ENCODE assay signal across 10 cellular contexts in the genomic region with DNA sequence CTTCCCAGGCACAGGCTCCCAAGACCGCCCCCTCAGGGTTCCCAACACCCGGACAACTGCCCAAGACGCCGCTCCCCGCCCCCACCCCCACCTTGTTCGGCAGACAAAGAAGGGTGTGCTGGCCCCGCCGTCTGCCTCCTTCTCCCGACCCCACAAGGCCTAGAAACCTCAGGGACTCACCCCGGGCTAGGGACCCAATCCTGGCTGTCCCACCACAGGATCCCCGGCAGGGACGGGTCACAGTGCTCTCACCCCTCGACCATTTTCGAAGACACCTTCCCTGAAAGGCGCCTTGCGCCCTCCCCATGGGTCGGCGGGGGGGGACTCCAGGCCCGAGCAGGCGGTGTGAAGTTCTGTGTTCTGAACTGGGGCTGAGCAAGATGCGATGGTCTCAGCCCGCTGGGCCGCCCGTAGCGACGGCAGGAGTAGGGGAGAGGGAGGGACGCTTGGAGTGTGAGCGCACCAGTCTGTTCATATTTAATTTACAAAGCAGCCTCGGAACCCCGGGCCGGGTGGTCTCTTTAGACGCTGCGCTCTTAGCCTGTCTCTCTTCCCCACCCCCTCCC. TPM values are rescaled to one million over a fixed set of nuclear protein-coding genes. Genes with fewer than 3 reads are reported as not detected.
DNase-seq lines count a peak whose midpoint lies in the region; ATAC-seq and TF ChIP-seq lines count a peak whose summit lies in the region.
"Had no signal": no experiment of that assay in that cellular context is flagged by ENCODE, and none has a peak within 500 bp of the region (broad histone marks: within the 10 kb centered on the region; RNA-seq: fewer than 3 reads in every experiment).

No MANE protein-coding gene starts in this region.

- H3K4me1 Mint-ChIP-seq in activated naive CD8-positive, alpha-beta T cell (ENCODE audit: low read depth), result peaks cover 32% of the 10 kb centered on the region
- peaks cover 19% of the 10 kb centered on the region for H3K4me1 Mint-ChIP-seq in activated naive CD8-positive, alpha-beta T cell treated with anti-CD3 and anti-CD28 coated beads, Interleukin-2, amount 50 U/mL, for 24 hours

- peak overlapping the region; percentile 78 for H3K9ac ChIP-seq in NT2/D1 (ENCODE audit: insufficient read length, low read depth)

- H3K4me3 Mint-ChIP-seq in activated naive CD8-positive, alpha-beta T cell, result peak overlapping the region; percentile 56
- H3K4me3 Mint-ChIP-seq in activated naive CD8-positive, alpha-beta T cell treated with anti-CD3 and anti-CD28 coated beads, Interleukin-2, amount 50 U/mL, for 24 hours, result no peak overlapping the region

- H3K4me1 ChIP-seq in NT2/D1 (ENCODE audit: insufficient read depth, insufficient read length), result peaks cover 21% of the 10 kb centered on the region
- peaks cover 35% of the 10 kb centered on the region for H3K4me1 ChIP-seq in suprapubic skin

- TF ChIP-seq EP300 in suprapubic skin (IDR thresholded peaks at IDR 0.05), result no peak

- no peak for TF ChIP-seq CTCF in suprapubic skin (IDR thresholded peaks at IDR 0.05)

- no peak for ATAC-seq in activated naive CD8-positive, alpha-beta T cell treated with anti-CD3 and anti-CD28 coated beads, Interleukin-2, amount 50 U/mL, for 24 hours
- no peak for ATAC-seq in GM18861 (IDR thresholded peaks at IDR 0.05; ENCODE audit: unreplicated experiment)

- H3K27ac Mint-ChIP-seq in activated naive CD8-positive, alpha-beta T cell, result no peak overlapping the region
- H3K27ac Mint-ChIP-seq in activated naive CD8-positive, alpha-beta T cell treated with anti-CD3 and anti-CD28 coated beads, Interleukin-2, amount 50 U/mL, for 24 hours, result no peak overlapping the region

- H3K36me3 Mint-ChIP-seq in activated naive CD8-positive, alpha-beta T cell, result no peaks in the 10 kb centered on the region
- no peaks in the 10 kb centered on the region for H3K36me3 Mint-ChIP-seq in activated naive CD8-positive, alpha-beta T cell treated with anti-CD3 and anti-CD28 coated beads, Interleukin-2, amount 50 U/mL, for 24 hours (ENCODE audit: low read depth)

- H3K27me3 ChIP-seq in NT2/D1 (ENCODE audit: insufficient read depth, insufficient read length) (peaks cover 90% of the 10 kb centered on the region), suprapubic skin (peaks cover 84% of the 10 kb centered on the region)

- no peak for DNase-seq in activated naive CD8-positive, alpha-beta T cell treated with anti-CD3 and anti-CD28 coated beads, Interleukin-2, amount 50 U/mL, for 24 hours
- DNase-seq in NT2/D1 (ENCODE audit: low read depth, low spot score) (no peak), suprapubic skin (ENCODE audit: low spot score in 2 of 2) (no peak), cerebellar cortex (ENCODE audit: low spot score) (no peak)
- DNase-seq in stimulated activated CD4-positive, alpha-beta T cell treated with anti-CD3 and anti-CD28 coated beads, Interleukin-12 subunit alpha, Interleukin-12 subunit beta, amount 100 ng/mL, for 4 hours, result no peak
- DNase-seq: NCI-H82, T-helper 9 cell had no signal

- H3K27me3 Mint-ChIP-seq in activated naive CD8-positive, alpha-beta T cell, result peaks cover 34% of the 10 kb centered on the region
- H3K27me3 Mint-ChIP-seq in activated naive CD8-positive, alpha-beta T cell treated with anti-CD3 and anti-CD28 coated beads, Interleukin-2, amount 50 U/mL, for 24 hours, result peaks cover 71% of the 10 kb centered on the region

- WGBS in suprapubic skin, result 28% methylated on average over 27 of the region's 33 CpGs

- no peak for TF ChIP-seq POLR2A in suprapubic skin (IDR thresholded peaks at IDR 0.05)

- H3K9me3 ChIP-seq in NT2/D1 (ENCODE audit: insufficient read depth, low read length) (peaks cover under 1% of the 10 kb centered on the region; the same call in 1 of the 2 replicates), iPS-18c (ENCODE audit: control insufficient read depth, insufficient read depth, low read length) (peaks cover 6% of the 10 kb centered on the region), suprapubic skin (no peaks in the 10 kb centered on the region)

- H3K27ac ChIP-seq in suprapubic skin, result no peak overlapping the region

- H3K36me3 ChIP-seq in NT2/D1 (ENCODE audit: insufficient read depth, insufficient read length, low read length), result no peaks in the 10 kb centered on the region
- H3K36me3 ChIP-seq in suprapubic skin, result no peaks in the 10 kb centered on the region

- no peaks in the 10 kb centered on the region for H3K9me3 Mint-ChIP-seq in activated naive CD8-positive, alpha-beta T cell (ENCODE audit: low read depth)
- no peaks in the 10 kb centered on the region for H3K9me3 Mint-ChIP-seq in activated naive CD8-positive, alpha-beta T cell treated with anti-CD3 and anti-CD28 coated beads, Interleukin-2, amount 50 U/mL, for 24 hours

- H3K4me3 ChIP-seq in NT2/D1 (ENCODE audit: insufficient read length, low read depth) (peak overlapping the region; percentile 30), iPS-18c (ENCODE audit: insufficient read depth, low read depth, low read length) (peak overlapping the region; percentile 55), suprapubic skin (peak overlapping the region; percentile 31)

RNA-seq across cellular contexts. Expression of gene ISLR2, which starts 1.5 kb away (rescaled TPM):
- total RNA-seq in suprapubic skin, result 1 to 10 TPM in 2 of 4 donors, under 1 TPM in 1, not detected in 1; 0.57 to 1.9 (median 1.1) TPM

RNA-seq across cellular contexts. Expression of gene ISLR, which starts 44.6 kb away (rescaled TPM):
- 10 to 100 TPM; 11.5 to 41.1 (median 18.1) TPM for total RNA-seq in suprapubic skin

RNA-seq across cellular contexts. Expression of gene GOLGA6A, which starts 46.5 kb away (rescaled TPM):
- total RNA-seq in suprapubic skin, result 1 to 10 TPM in 2 of 4 donors, under 1 TPM in 2; 0.21 to 3.9 (median 1.7) TPM
